ENCODE assay signal across 1 cellular context in the genomic region with DNA sequence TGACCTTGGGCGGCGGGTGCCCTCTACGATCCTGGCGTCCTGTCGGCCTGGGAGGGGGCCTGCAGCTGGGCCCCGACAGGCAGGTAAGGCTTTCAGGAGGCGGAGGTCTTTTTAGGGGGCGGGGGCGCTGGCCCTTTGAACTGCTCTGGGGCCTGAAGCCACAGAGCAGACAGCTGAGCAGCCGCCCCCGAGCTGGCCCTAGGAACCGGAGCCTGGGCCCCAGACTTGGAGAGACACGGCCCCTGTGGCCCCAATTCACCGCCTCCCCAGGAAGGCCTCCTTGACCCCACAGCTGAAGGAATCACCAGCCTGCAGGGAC.
TF ChIP-seq lines count a peak whose summit lies in the region.

No MANE protein-coding gene starts in this region.

TF ChIP-seq in HepG2, 621 proteins besides CTCF, POLR2A, EP300 and RAD21 (continues in another document):
- TF ChIP-seq ELF4 (CRISPR knock-in tag; IDR thresholded peaks at IDR 0.05; ENCODE audit: borderline replicate concordance) (no peak), SALL2 (CRISPR knock-in tag; IDR thresholded peaks at IDR 0.05) (no peak), NR2F2 (IDR thresholded peaks at IDR 0.05; ENCODE audit: borderline replicate concordance, low read depth) (peak; percentile 13; the same call in 1 of the 2 replicates), KAT8 (CRISPR knock-in tag; IDR thresholded peaks at IDR 0.05) (0 out of 2 replicates have a peak, but pooled peaks have one; percentile 1), PHF21A (CRISPR knock-in tag; IDR thresholded peaks at IDR 0.05) (0 out of 2 replicates have a peak, but pooled peaks have one; percentile 39), RBFOX2 (IDR thresholded peaks at IDR 0.05; ENCODE audit: low read depth, low read length) (0 out of 2 replicates have a peak, but pooled peaks have one; percentile 10), SP140L (CRISPR knock-in tag; IDR thresholded peaks at IDR 0.05; ENCODE audit: borderline replicate concordance) (no peak), ZNF790 (CRISPR knock-in tag; IDR thresholded peaks at IDR 0.05; ENCODE audit: borderline replicate concordance) (0 out of 2 replicates have a peak, but pooled peaks have one; percentile 15), BORCS8-MEF2B (CRISPR knock-in tag; IDR thresholded peaks at IDR 0.05) (0 out of 2 replicates have a peak, but pooled peaks have one; percentile 15), ZNF441 (CRISPR knock-in tag; IDR thresholded peaks at IDR 0.05; ENCODE audit: borderline replicate concordance) (peak; percentile 58; the same call in 1 of the 2 replicates), ZNF746 (CRISPR knock-in tag; IDR thresholded peaks at IDR 0.05) (peak; percentile 7; the same call in 1 of the 2 replicates), ZNF24 (IDR thresholded peaks at IDR 0.05) (no peak), KLF12 (CRISPR knock-in tag; IDR thresholded peaks at IDR 0.05; ENCODE audit: borderline replicate concordance) (0 out of 2 replicates have a peak, but pooled peaks have one; percentile 17), ERF (CRISPR knock-in tag; IDR thresholded peaks at IDR 0.05) (peak; percentile 35; the same call in 1 of the 2 replicates), KMT2A (CRISPR knock-in tag; IDR thresholded peaks at IDR 0.05) (peak; percentile 57; the same call in 1 of the 2 replicates), ZNF546 (CRISPR knock-in tag; conservative IDR thresholded peaks at IDR 0.05) (0 out of 2 replicates have a peak, but pooled peaks have one; percentile 11), ZNF607 (CRISPR knock-in tag; IDR thresholded peaks at IDR 0.05; ENCODE audit: borderline replicate concordance) (0 out of 2 replicates have a peak, but pooled peaks have one; percentile 13), ZNF761 (CRISPR knock-in tag; conservative IDR thresholded peaks at IDR 0.05) (0 out of 2 replicates have a peak, but pooled peaks have one; percentile 52), TGIF2 (CRISPR knock-in tag; IDR thresholded peaks at IDR 0.05) (no peak), GABPB1 (CRISPR knock-in tag; IDR thresholded peaks at IDR 0.05) (peak; percentile 51; the same call in 1 of the 2 replicates), RBM39 (IDR thresholded peaks at IDR 0.05; ENCODE audit: low read depth, low read length, poor library complexity, severe bottlenecking) (peak; percentile 45), JUND (CRISPR knock-in tag; IDR thresholded peaks at IDR 0.05) (0 out of 2 replicates have a peak, but pooled peaks have one; percentile 46), IKZF4 (CRISPR knock-in tag; IDR thresholded peaks at IDR 0.05; ENCODE audit: borderline replicate concordance, low read depth, not compliant biosample characterization) (peak; percentile 16), ZMAT3 (CRISPR knock-in tag; conservative IDR thresholded peaks at IDR 0.05) (peak; percentile 18; the same call in 1 of the 2 replicates), ZBTB38 (CRISPR knock-in tag; IDR thresholded peaks at IDR 0.05) (0 out of 2 replicates have a peak, but pooled peaks have one; percentile 7)
- TF ChIP-seq, protein P1, sequence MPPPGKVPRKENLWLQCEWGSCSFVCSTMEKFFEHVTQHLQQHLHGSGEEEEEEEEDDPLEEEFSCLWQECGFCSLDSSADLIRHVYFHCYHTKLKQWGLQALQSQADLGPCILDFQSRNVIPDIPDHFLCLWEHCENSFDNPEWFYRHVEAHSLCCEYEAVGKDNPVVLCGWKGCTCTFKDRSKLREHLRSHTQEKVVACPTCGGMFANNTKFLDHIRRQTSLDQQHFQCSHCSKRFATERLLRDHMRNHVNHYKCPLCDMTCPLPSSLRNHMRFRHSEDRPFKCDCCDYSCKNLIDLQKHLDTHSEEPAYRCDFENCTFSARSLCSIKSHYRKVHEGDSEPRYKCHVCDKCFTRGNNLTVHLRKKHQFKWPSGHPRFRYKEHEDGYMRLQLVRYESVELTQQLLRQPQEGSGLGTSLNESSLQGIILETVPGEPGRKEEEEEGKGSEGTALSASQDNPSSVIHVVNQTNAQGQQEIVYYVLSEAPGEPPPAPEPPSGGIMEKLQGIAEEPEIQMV (CRISPR knock-in tag; IDR thresholded peaks at IDR 0.05; ENCODE audit: low read depth): peak; percentile 9; the same call in 1 of the 2 replicates
- TF ChIP-seq, protein P2, sequence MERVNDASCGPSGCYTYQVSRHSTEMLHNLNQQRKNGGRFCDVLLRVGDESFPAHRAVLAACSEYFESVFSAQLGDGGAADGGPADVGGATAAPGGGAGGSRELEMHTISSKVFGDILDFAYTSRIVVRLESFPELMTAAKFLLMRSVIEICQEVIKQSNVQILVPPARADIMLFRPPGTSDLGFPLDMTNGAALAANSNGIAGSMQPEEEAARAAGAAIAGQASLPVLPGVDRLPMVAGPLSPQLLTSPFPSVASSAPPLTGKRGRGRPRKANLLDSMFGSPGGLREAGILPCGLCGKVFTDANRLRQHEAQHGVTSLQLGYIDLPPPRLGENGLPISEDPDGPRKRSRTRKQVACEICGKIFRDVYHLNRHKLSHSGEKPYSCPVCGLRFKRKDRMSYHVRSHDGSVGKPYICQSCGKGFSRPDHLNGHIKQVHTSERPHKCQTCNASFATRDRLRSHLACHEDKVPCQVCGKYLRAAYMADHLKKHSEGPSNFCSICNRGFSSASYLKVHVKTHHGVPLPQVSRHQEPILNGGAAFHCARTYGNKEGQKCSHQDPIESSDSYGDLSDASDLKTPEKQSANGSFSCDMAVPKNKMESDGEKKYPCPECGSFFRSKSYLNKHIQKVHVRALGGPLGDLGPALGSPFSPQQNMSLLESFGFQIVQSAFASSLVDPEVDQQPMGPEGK (CRISPR knock-in tag; IDR thresholded peaks at IDR 0.05): peak; percentile 93
- TF ChIP-seq, protein P3, sequence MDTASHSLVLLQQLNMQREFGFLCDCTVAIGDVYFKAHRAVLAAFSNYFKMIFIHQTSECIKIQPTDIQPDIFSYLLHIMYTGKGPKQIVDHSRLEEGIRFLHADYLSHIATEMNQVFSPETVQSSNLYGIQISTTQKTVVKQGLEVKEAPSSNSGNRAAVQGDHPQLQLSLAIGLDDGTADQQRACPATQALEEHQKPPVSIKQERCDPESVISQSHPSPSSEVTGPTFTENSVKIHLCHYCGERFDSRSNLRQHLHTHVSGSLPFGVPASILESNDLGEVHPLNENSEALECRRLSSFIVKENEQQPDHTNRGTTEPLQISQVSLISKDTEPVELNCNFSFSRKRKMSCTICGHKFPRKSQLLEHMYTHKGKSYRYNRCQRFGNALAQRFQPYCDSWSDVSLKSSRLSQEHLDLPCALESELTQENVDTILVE (CRISPR knock-in tag; IDR thresholded peaks at IDR 0.05): peak; percentile 19; the same call in 1 of the 2 replicates
- TF ChIP-seq, protein P4, sequence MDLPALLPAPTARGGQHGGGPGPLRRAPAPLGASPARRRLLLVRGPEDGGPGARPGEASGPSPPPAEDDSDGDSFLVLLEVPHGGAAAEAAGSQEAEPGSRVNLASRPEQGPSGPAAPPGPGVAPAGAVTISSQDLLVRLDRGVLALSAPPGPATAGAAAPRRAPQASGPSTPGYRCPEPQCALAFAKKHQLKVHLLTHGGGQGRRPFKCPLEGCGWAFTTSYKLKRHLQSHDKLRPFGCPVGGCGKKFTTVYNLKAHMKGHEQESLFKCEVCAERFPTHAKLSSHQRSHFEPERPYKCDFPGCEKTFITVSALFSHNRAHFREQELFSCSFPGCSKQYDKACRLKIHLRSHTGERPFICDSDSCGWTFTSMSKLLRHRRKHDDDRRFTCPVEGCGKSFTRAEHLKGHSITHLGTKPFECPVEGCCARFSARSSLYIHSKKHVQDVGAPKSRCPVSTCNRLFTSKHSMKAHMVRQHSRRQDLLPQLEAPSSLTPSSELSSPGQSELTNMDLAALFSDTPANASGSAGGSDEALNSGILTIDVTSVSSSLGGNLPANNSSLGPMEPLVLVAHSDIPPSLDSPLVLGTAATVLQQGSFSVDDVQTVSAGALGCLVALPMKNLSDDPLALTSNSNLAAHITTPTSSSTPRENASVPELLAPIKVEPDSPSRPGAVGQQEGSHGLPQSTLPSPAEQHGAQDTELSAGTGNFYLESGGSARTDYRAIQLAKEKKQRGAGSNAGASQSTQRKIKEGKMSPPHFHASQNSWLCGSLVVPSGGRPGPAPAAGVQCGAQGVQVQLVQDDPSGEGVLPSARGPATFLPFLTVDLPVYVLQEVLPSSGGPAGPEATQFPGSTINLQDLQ (CRISPR knock-in tag; IDR thresholded peaks at IDR 0.05): peak; percentile 81; the same call in 1 of the 2 replicates
- TF ChIP-seq, protein P5, sequence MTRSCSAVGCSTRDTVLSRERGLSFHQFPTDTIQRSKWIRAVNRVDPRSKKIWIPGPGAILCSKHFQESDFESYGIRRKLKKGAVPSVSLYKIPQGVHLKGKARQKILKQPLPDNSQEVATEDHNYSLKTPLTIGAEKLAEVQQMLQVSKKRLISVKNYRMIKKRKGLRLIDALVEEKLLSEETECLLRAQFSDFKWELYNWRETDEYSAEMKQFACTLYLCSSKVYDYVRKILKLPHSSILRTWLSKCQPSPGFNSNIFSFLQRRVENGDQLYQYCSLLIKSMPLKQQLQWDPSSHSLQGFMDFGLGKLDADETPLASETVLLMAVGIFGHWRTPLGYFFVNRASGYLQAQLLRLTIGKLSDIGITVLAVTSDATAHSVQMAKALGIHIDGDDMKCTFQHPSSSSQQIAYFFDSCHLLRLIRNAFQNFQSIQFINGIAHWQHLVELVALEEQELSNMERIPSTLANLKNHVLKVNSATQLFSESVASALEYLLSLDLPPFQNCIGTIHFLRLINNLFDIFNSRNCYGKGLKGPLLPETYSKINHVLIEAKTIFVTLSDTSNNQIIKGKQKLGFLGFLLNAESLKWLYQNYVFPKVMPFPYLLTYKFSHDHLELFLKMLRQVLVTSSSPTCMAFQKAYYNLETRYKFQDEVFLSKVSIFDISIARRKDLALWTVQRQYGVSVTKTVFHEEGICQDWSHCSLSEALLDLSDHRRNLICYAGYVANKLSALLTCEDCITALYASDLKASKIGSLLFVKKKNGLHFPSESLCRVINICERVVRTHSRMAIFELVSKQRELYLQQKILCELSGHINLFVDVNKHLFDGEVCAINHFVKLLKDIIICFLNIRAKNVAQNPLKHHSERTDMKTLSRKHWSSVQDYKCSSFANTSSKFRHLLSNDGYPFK (CRISPR knock-in tag; IDR thresholded peaks at IDR 0.05; ENCODE audit: borderline replicate concordance): no peak
- TF ChIP-seq, protein P6, sequence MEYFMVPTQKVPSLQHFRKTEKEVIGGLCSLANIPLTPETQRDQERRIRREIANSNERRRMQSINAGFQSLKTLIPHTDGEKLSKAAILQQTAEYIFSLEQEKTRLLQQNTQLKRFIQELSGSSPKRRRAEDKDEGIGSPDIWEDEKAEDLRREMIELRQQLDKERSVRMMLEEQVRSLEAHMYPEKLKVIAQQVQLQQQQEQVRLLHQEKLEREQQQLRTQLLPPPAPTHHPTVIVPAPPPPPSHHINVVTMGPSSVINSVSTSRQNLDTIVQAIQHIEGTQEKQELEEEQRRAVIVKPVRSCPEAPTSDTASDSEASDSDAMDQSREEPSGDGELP (IDR thresholded peaks at IDR 0.05; ENCODE audit: borderline replicate concordance, low read depth): peak; percentile 52; the same call in 1 of the 2 replicates
- TF ChIP-seq, protein P7, sequence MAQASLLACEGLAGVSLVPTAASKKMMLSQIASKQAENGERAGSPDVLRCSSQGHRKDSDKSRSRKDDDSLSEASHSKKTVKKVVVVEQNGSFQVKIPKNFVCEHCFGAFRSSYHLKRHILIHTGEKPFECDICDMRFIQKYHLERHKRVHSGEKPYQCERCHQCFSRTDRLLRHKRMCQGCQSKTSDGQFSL (CRISPR knock-in tag; IDR thresholded peaks at IDR 0.05): 0 out of 2 replicates have a peak, but pooled peaks have one; percentile 3
- TF ChIP-seq, protein P8, sequence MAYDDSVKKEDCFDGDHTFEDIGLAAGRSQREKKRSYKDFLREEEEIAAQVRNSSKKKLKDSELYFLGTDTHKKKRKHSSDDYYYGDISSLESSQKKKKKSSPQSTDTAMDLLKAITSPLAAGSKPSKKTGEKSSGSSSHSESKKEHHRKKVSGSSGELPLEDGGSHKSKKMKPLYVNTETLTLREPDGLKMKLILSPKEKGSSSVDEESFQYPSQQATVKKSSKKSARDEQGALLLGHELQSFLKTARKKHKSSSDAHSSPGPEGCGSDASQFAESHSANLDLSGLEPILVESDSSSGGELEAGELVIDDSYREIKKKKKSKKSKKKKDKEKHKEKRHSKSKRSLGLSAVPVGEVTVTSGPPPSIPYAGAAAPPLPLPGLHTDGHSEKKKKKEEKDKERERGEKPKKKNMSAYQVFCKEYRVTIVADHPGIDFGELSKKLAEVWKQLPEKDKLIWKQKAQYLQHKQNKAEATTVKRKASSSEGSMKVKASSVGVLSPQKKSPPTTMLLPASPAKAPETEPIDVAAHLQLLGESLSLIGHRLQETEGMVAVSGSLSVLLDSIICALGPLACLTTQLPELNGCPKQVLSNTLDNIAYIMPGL (CRISPR knock-in tag; IDR thresholded peaks at IDR 0.05; ENCODE audit: borderline replicate concordance in 1 of 2, low read depth in 1 of 2): 0 out of 4 replicates have a peak, but pooled peaks of 1 of the 2 experiments have one; percentile 38
- TF ChIP-seq, protein P9, sequence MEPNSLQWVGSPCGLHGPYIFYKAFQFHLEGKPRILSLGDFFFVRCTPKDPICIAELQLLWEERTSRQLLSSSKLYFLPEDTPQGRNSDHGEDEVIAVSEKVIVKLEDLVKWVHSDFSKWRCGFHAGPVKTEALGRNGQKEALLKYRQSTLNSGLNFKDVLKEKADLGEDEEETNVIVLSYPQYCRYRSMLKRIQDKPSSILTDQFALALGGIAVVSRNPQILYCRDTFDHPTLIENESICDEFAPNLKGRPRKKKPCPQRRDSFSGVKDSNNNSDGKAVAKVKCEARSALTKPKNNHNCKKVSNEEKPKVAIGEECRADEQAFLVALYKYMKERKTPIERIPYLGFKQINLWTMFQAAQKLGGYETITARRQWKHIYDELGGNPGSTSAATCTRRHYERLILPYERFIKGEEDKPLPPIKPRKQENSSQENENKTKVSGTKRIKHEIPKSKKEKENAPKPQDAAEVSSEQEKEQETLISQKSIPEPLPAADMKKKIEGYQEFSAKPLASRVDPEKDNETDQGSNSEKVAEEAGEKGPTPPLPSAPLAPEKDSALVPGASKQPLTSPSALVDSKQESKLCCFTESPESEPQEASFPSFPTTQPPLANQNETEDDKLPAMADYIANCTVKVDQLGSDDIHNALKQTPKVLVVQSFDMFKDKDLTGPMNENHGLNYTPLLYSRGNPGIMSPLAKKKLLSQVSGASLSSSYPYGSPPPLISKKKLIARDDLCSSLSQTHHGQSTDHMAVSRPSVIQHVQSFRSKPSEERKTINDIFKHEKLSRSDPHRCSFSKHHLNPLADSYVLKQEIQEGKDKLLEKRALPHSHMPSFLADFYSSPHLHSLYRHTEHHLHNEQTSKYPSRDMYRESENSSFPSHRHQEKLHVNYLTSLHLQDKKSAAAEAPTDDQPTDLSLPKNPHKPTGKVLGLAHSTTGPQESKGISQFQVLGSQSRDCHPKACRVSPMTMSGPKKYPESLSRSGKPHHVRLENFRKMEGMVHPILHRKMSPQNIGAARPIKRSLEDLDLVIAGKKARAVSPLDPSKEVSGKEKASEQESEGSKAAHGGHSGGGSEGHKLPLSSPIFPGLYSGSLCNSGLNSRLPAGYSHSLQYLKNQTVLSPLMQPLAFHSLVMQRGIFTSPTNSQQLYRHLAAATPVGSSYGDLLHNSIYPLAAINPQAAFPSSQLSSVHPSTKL (CRISPR knock-in tag; IDR thresholded peaks at IDR 0.05): 0 out of 2 replicates have a peak, but pooled peaks have one; percentile 6
- TF ChIP-seq, protein P10, sequence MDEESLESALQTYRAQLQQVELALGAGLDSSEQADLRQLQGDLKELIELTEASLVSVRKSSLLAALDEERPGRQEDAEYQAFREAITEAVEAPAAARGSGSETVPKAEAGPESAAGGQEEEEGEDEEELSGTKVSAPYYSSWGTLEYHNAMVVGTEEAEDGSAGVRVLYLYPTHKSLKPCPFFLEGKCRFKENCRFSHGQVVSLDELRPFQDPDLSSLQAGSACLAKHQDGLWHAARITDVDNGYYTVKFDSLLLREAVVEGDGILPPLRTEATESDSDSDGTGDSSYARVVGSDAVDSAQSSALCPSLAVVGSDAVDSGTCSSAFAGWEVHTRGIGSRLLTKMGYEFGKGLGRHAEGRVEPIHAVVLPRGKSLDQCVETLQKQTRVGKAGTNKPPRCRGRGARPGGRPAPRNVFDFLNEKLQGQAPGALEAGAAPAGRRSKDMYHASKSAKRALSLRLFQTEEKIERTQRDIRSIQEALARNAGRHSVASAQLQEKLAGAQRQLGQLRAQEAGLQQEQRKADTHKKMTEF (CRISPR knock-in tag; IDR thresholded peaks at IDR 0.05): peak; percentile 60; the same call in 1 of the 2 replicates
